In the genomic region with DNA sequence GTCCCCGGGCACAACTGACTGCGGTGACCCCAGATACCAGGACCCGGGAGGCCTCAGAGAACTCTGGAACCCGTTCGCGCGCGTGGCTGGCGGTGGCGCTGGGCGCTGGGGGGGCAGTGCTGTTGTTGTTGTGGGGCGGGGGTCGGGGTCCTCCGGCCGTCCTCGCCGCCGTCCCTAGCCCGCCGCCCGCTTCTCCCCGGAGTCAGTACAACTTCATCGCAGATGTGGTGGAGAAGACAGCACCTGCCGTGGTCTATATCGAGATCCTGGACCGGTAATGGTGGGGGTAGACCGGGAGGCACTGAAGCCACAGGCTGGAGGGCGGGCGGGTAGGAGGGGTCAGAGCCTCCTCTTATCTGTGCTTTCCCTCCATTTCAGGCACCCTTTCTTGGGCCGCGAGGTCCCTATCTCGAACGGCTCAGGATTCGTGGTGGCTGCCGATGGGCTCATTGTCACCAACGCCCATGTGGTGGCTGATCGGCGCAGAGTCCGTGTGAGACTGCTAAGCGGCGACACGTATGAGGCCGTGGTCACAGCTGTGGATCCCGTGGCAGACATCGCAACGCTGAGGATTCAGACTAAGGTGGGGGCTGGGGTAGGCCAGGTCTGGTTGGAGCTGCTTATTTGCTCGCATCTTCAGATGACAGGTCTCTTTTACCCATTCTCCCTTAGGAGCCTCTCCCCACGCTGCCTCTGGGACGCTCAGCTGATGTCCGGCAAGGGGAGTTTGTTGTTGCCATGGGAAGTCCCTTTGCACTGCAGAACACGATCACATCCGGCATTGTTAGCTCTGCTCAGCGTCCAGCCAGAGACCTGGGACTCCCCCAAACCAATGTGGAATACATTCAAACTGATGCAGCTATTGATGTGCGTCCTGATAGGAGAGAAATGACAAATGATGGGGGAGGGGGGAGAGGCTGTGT, we compare ENCODE assay signal across 8 cellular contexts. TPM values are rescaled to one million over a fixed set of nuclear protein-coding genes. Genes with fewer than 3 reads are reported as not detected.
A peak's percentile ranks its signal among the peaks of the same experiment; 100 is the strongest.
DNase-seq lines count a peak whose midpoint lies in the region; ATAC-seq and TF ChIP-seq lines count a peak whose summit lies in the region.

No MANE protein-coding gene starts in this region.

- H3K36me3 ChIP-seq in DOHH2 (ENCODE audit: control insufficient read depth, low read length) (peaks cover 66% of the 10 kb centered on the region), muscle layer of colon (ENCODE audit: insufficient read depth, low read length) (peaks cover 46% of the 10 kb centered on the region), tibial nerve (peaks cover 0 to 70% (median 12%) of the 10 kb centered on the region in 3 donors)

- TF ChIP-seq POLR2A in tibial nerve (IDR thresholded peaks at IDR 0.05) = no peak

- peaks cover 62% of the 10 kb centered on the region for H3K36me3 Mint-ChIP-seq in activated CD8-positive, alpha-beta T cell treated with anti-CD3 and anti-CD28 coated beads for 36 hours (ENCODE audit: low read depth)

- TF ChIP-seq CTCF in DOHH2 (IDR thresholded peaks at IDR 0.05; ENCODE audit: low read depth, low read length, poor library complexity, severe bottlenecking) (no peak), tibial nerve (IDR thresholded peaks at IDR 0.05) (no peak)
- no peak for TF ChIP-seq CTCF in activated CD8-positive, alpha-beta T cell treated with anti-CD3 and anti-CD28 coated beads for 36 hours (IDR thresholded peaks at IDR 0.05)

- H3K27ac Mint-ChIP-seq in activated CD8-positive, alpha-beta T cell treated with anti-CD3 and anti-CD28 coated beads for 36 hours = peak overlapping the region; percentile 93

- H3K4me3 ChIP-seq in DOHH2 (ENCODE audit: low read length) = peak overlapping the region; percentile 99
- peak overlapping the region; percentile 70 to 97 for H3K4me3 ChIP-seq in muscle layer of colon (ENCODE audit: low read depth in 1 of 2, low read length in 2 of 2)
- H3K4me3 ChIP-seq in tibial nerve = peak overlapping the region; percentile 63 to 96 (median 77)

- 2% methylated on average over 42 of the region's 54 CpGs for WGBS in tibial nerve, 2 donors

- CTCF ChIA-PET in activated CD8-positive, alpha-beta T cell treated with anti-CD3 and anti-CD28 coated beads for 36 hours (lab: Charles Lee) = interaction anchor here (0.7 to 6.4 kb wide), 21 partner anchors 8 to 73 kb away, joined by 3 to 54 read pairs (median 4); partner anchors contain the start of genes CCDC142, LBX2, TTC31 and WBP1

- peak; percentile 24 for ATAC-seq in GM21576 (IDR thresholded peaks at IDR 0.05; ENCODE audit: unreplicated experiment)
- peak; percentile 40 for ATAC-seq in activated CD8-positive, alpha-beta T cell treated with anti-CD3 and anti-CD28 coated beads for 36 hours

- intact Hi-C loops in activated CD8-positive, alpha-beta T cell treated with anti-CD3 and anti-CD28 coated beads for 36 hours (cut with micrococcal nuclease) = loop anchor here (5.0 kb wide), 2 partner anchors 48 to 57 kb away; partner anchors contain the start of genes CCDC142 and TTC31

- H3K79me2 ChIP-seq in DOHH2 (ENCODE audit: control insufficient read depth, low read length) = peaks cover 48% of the 10 kb centered on the region

- peak overlapping the region; percentile 32 for H3K9ac ChIP-seq in muscle layer of colon (ENCODE audit: low read length)

- H3K27me3 ChIP-seq in DOHH2 (ENCODE audit: control insufficient read depth, low read length) (no peaks in the 10 kb centered on the region), muscle layer of colon (ENCODE audit: control insufficient read depth in 1 of 2, insufficient read depth in 2 of 2, low read length in 2 of 2) (no peaks in the 10 kb centered on the region), tibial nerve (no peaks in the 10 kb centered on the region)

- H4K20me1 ChIP-seq in DOHH2 (ENCODE audit: control insufficient read depth, insufficient read depth, low read depth, low read length) = no peaks in the 10 kb centered on the region

- H3K4me3 Mint-ChIP-seq in activated CD8-positive, alpha-beta T cell treated with anti-CD3 and anti-CD28 coated beads for 36 hours = peak overlapping the region; percentile 98

- peaks cover 40% of the 10 kb centered on the region for H3K4me1 Mint-ChIP-seq in activated CD8-positive, alpha-beta T cell treated with anti-CD3 and anti-CD28 coated beads for 36 hours (ENCODE audit: low read depth)

- no peak for TF ChIP-seq EP300 in tibial nerve (IDR thresholded peaks at IDR 0.05)

- no peaks in the 10 kb centered on the region for H3K27me3 Mint-ChIP-seq in activated CD8-positive, alpha-beta T cell treated with anti-CD3 and anti-CD28 coated beads for 36 hours

- H3K4me2 ChIP-seq in DOHH2 (ENCODE audit: low read length) = peak overlapping the region; percentile 94

- H3K9me2 ChIP-seq in DOHH2 (replicated peaks; ENCODE audit: control insufficient read depth, low read length) = no peaks in the 10 kb centered on the region

- peaks cover 11% of the 10 kb centered on the region for H3F3A ChIP-seq in DOHH2 (ENCODE audit: control insufficient read depth, insufficient read depth)

- peaks cover 43% of the 10 kb centered on the region for H3K4me1 ChIP-seq in DOHH2 (ENCODE audit: control insufficient read depth, low read length)
- H3K4me1 ChIP-seq in muscle layer of colon (ENCODE audit: insufficient read depth, low read length) = peaks cover 25% of the 10 kb centered on the region
- peaks cover 0 to 34% (median 19%) of the 10 kb centered on the region in 4 donors for H3K4me1 ChIP-seq in tibial nerve

- H3K27ac ChIP-seq in DOHH2 (ENCODE audit: low read depth, low read length) (peak overlapping the region; percentile 68), epithelial cell of prostate (peak overlapping the region; percentile 81), muscle layer of colon (ENCODE audit: low read depth, low read length) (peak overlapping the region; percentile 80), tibial nerve (peak overlapping the region; percentile 54 to 90 (median 84))

- H3K9me3 Mint-ChIP-seq in activated CD8-positive, alpha-beta T cell treated with anti-CD3 and anti-CD28 coated beads for 36 hours = no peaks in the 10 kb centered on the region

- no peaks in the 10 kb centered on the region for H3K9me3 ChIP-seq in DOHH2 (ENCODE audit: control insufficient read depth, insufficient read depth, low read length)
- no peaks in the 10 kb centered on the region for H3K9me3 ChIP-seq in muscle layer of colon (ENCODE audit: low read length)
- no peaks in the 10 kb centered on the region for H3K9me3 ChIP-seq in tibial nerve

- POLR2A ChIA-PET in activated CD8-positive, alpha-beta T cell treated with anti-CD3 and anti-CD28 coated beads for 36 hours (lab: Charles Lee) = interaction anchor here (0.7 to 4.1 kb wide), 11 partner anchors 22 to 135 kb away, joined by 3 to 38 read pairs (median 3); partner anchors contain the start of genes CCDC142, INO80B, PCGF1 and TTC31

- DNase-seq in Kasumi-1 (lab: John Stamatoyannopoulos, UW) (peak; percentile 51 to 54), epithelial cell of prostate (ENCODE audit: low read depth, low spot score) (no peak), tibial nerve (ENCODE audit: low spot score in 2 of 2) (no peak), globus pallidus (ENCODE audit: low spot score) (no peak)
- DNase-seq in activated CD8-positive, alpha-beta T cell treated with anti-CD3 and anti-CD28 coated beads for 36 hours = peak; percentile 74

RNA-seq across cellular contexts. Expression of gene HTRA2, which starts 0.8 kb away (rescaled TPM):
- total RNA-seq in activated CD8-positive, alpha-beta T cell treated with anti-CD3 and anti-CD28 coated beads for 36 hours = 10 to 100 TPM; 42.0 to 45.0 TPM
- 10 to 100 TPM; 37.8 to 45.3 (median 42.5) TPM for total RNA-seq in tibial nerve

RNA-seq across cellular contexts. Expression of gene AUP1, which starts 1.0 kb away (rescaled TPM):
- 10 to 100 TPM; 90.8 to 92.7 TPM for total RNA-seq in activated CD8-positive, alpha-beta T cell treated with anti-CD3 and anti-CD28 coated beads for 36 hours
- 100 to 1,000 TPM; 111 to 207 (median 135) TPM for total RNA-seq in tibial nerve

RNA-seq across cellular contexts. Expression of gene DQX1, which starts 4.5 kb away (rescaled TPM):
- under 1 TPM; 0.50 to 0.96 TPM for total RNA-seq in activated CD8-positive, alpha-beta T cell treated with anti-CD3 and anti-CD28 coated beads for 36 hours
- total RNA-seq in tibial nerve = 1 to 10 TPM in 1 of 4 donors, not detected in 3; 6.9 TPM

RNA-seq across cellular contexts. Expression of gene TLX2, which starts 16.2 kb away (rescaled TPM):
- under 1 TPM in 1 of 2 experiments, not detected in 1; 0.16 TPM for total RNA-seq in activated CD8-positive, alpha-beta T cell treated with anti-CD3 and anti-CD28 coated beads for 36 hours
- total RNA-seq in tibial nerve = not detected

RNA-seq across cellular contexts. Expression of gene PCGF1, which starts 23.0 kb away (rescaled TPM):
- total RNA-seq in activated CD8-positive, alpha-beta T cell treated with anti-CD3 and anti-CD28 coated beads for 36 hours = 10 to 100 TPM; 16.1 to 21.1 TPM
- total RNA-seq in tibial nerve = 10 to 100 TPM in 3 of 4 donors, 1 to 10 TPM in 1; 9.6 to 32.0 (median 19.1) TPM

Comparison
In these comparisons a context has a peak if more than half of its experiments do, and no peak if none do; other contexts are left out.
1. DNase-seq: peak in Kasumi-1 (2 of 2) and activated CD8-positive, alpha-beta T cell treated with anti-CD3 and anti-CD28 coated beads for 36 hours (single experiment); none in epithelial cell of prostate (single experiment), tibial nerve (0 of 2) and globus pallidus (single experiment).
2. Peak in every context shown above with its lines, with median percentiles within 50 percentile points of each other: H3K27ac ChIP-seq and H3K4me3 ChIP-seq.